1 cellular context compared by ENCODE assay signal in genomic region chrX:30893206-30893605, GRCh38.
TF ChIP-seq lines count a peak whose summit lies in the region.

No MANE protein-coding gene starts in this region.

TF ChIP-seq in HCT116, 20 proteins besides CTCF, POLR2A, EP300 and RAD21:
- TF ChIP-seq FOSL1 (IDR thresholded peaks at IDR 0.05; ENCODE audit: low read depth), result no peak
- TF ChIP-seq SIN3A (IDR thresholded peaks at IDR 0.05; ENCODE audit: low read depth), result no peak
